12 cellular contexts compared by ENCODE assay signal in genomic region chr5:151615431-151615830, GRCh38. TPM values are rescaled to one million over a fixed set of nuclear protein-coding genes. Genes with fewer than 3 reads are reported as not detected.
DNase-seq lines count a peak whose midpoint lies in the region; ATAC-seq lines count a peak whose summit lies in the region.
"Had no signal": no experiment of that assay in that cellular context is flagged by ENCODE, and none has a peak within 500 bp of the region (broad histone marks: within the 10 kb centered on the region; RNA-seq: fewer than 3 reads in every experiment).

No MANE protein-coding gene starts in this region.

- peak; percentile 50 for ATAC-seq in GM18498 (IDR thresholded peaks at IDR 0.05; ENCODE audit: unreplicated experiment)
- no peak for ATAC-seq in naive thymus-derived CD4-positive, alpha-beta T cell

- no peak overlapping the region for H3K27ac ChIP-seq in naive thymus-derived CD4-positive, alpha-beta T cell (ENCODE audit: low read depth, low read length)
- H3K27ac ChIP-seq in Karpas-422 (ENCODE audit: low read length), result no peak overlapping the region
- H3K27ac ChIP-seq: parathyroid adenoma had no signal

- no peak overlapping the region for H3K4me3 ChIP-seq in naive thymus-derived CD4-positive, alpha-beta T cell (ENCODE audit: low read length)
- no peak overlapping the region for H3K4me3 ChIP-seq in HAP-1
- no peak overlapping the region for H3K4me3 ChIP-seq in Karpas-422 (ENCODE audit: low read length)

- peak overlapping the region in 5 of 10 donors; percentile 2 to 93 (median 50) for H3K4me3 Mint-ChIP-seq in naive thymus-derived CD4-positive, alpha-beta T cell
- H3K4me3 Mint-ChIP-seq: activated B cell treated with CpG ODN at 0.5 μM for 24 hours; activated naive CD8-positive, alpha-beta T cell; CD14-positive monocyte had no signal

- H3K9ac ChIP-seq in Karpas-422 (ENCODE audit: low read length), result no peak overlapping the region
- H3K9ac ChIP-seq: parathyroid adenoma had no signal

- H3K4me1 ChIP-seq in naive thymus-derived CD4-positive, alpha-beta T cell (ENCODE audit: control insufficient read depth in 2 of 2, insufficient read depth in 2 of 2, low read length in 2 of 2), result peaks cover 19 to 49% of the 10 kb centered on the region in 2 donors
- H3K4me1 ChIP-seq in HAP-1 (no peaks in the 10 kb centered on the region), Karpas-422 (ENCODE audit: low read length) (no peaks in the 10 kb centered on the region)
- H3K4me1 ChIP-seq: parathyroid adenoma had no signal

- in situ Hi-C loops in Caki2 (cut with HindIII; ENCODE audit: low pct_unique_long_range_greater_than_20kb, low sequenced_read_pairs) (no loop called here), HAP-1 (cut with MboI; ENCODE audit: low sequenced_read_pairs) (no loop called here)

- no peaks in the 10 kb centered on the region for H3K9me3 ChIP-seq in naive thymus-derived CD4-positive, alpha-beta T cell (ENCODE audit: control insufficient read depth in 2 of 3, low read length in 3 of 3)
- H3K9me3 ChIP-seq in HAP-1, result no peaks in the 10 kb centered on the region
- H3K9me3 ChIP-seq in Karpas-422 (ENCODE audit: low read length), result no peaks in the 10 kb centered on the region

- CTCF ChIA-PET in naive thymus-derived CD4-positive, alpha-beta T cell (lab: Charles Lee), result interaction anchor here (2.7 kb wide), 1 partner anchor 36 kb away, joined by 10 read pairs; no protein-coding TSS in a partner anchor

- H3K27me3 Mint-ChIP-seq in naive thymus-derived CD4-positive, alpha-beta T cell, result peaks cover 0 to 6% (median 3%) of the 10 kb centered on the region in 5 donors
- H3K27me3 Mint-ChIP-seq: activated naive CD8-positive, alpha-beta T cell had no signal

- no peaks in the 10 kb centered on the region for H3K27me3 ChIP-seq in naive thymus-derived CD4-positive, alpha-beta T cell (ENCODE audit: control insufficient read depth in 2 of 2, insufficient read depth in 2 of 2, low read length in 2 of 2)
- H3K27me3 ChIP-seq in HAP-1 (ENCODE audit: low read depth), result peaks cover 6% of the 10 kb centered on the region; the same call in 1 of the 2 replicates
- no peaks in the 10 kb centered on the region for H3K27me3 ChIP-seq in Karpas-422 (ENCODE audit: low read length)

- H3K27ac Mint-ChIP-seq in naive thymus-derived CD4-positive, alpha-beta T cell, result peak overlapping the region in 6 of 9 donors; percentile 11 to 94 (median 80)
- H3K27ac Mint-ChIP-seq: activated B cell treated with CpG ODN at 0.5 μM for 24 hours; activated naive CD8-positive, alpha-beta T cell had no signal

- no peaks in the 10 kb centered on the region for H3K36me3 ChIP-seq in naive thymus-derived CD4-positive, alpha-beta T cell (ENCODE audit: control insufficient read depth in 2 of 3, insufficient read depth in 3 of 3, low read length in 3 of 3)
- H3K36me3 ChIP-seq in HAP-1 (replicated peaks) (no peaks in the 10 kb centered on the region), Karpas-422 (ENCODE audit: insufficient read depth, low read length) (no peaks in the 10 kb centered on the region)

- H4K20me1 ChIP-seq in Karpas-422 (ENCODE audit: insufficient read depth, low read depth, low read length), result no peaks in the 10 kb centered on the region

- POLR2A ChIA-PET in naive thymus-derived CD4-positive, alpha-beta T cell (lab: Charles Lee), result no interaction called here

- no peaks in the 10 kb centered on the region for H3K79me2 ChIP-seq in Karpas-422 (ENCODE audit: low read length)
- H3K79me2 ChIP-seq: parathyroid adenoma had no signal

- H3K4me2 ChIP-seq in Karpas-422 (ENCODE audit: low read depth, low read length, poor library complexity, severe bottlenecking), result no peak overlapping the region

- H3K9me3 Mint-ChIP-seq in naive thymus-derived CD4-positive, alpha-beta T cell, result peaks cover 0 to 3% (median 0%) of the 10 kb centered on the region in 11 donors
- H3K9me3 Mint-ChIP-seq: activated B cell treated with CpG ODN at 0.5 μM for 24 hours had no signal

- no peak overlapping the region for H2AFZ ChIP-seq in Karpas-422 (ENCODE audit: low read length)
- H2AFZ ChIP-seq: parathyroid adenoma had no signal

- DNase-seq in Caki2 (ENCODE audit: low read depth) (peak; percentile 39), SW480 (ENCODE audit: low spot score) (peak; percentile 44), HUDEP-2 (lab: John Stamatoyannopoulos, UW; ENCODE audit: unreplicated experiment in 76 of 76) (no peak), HAP-1 (ENCODE audit: low spot score in 2 of 2) (no peak), Karpas-422 (no peak)
- DNase-seq in naive thymus-derived CD4-positive, alpha-beta T cell, result no peak
- DNase-seq: activated B cell treated with CpG ODN at 0.5 μM for 24 hours, NCI-H748 treated with DMSO at 0.1 percent for 48 hours had no signal

- H3K4me1 Mint-ChIP-seq in naive thymus-derived CD4-positive, alpha-beta T cell, result peaks cover 4 to 68% (median 52%) of the 10 kb centered on the region in 7 donors

- H3K9me2 ChIP-seq in Karpas-422 (replicated peaks; ENCODE audit: insufficient read depth, low read length), result no peaks in the 10 kb centered on the region

- no peaks in the 10 kb centered on the region for H3K36me3 Mint-ChIP-seq in naive thymus-derived CD4-positive, alpha-beta T cell
- H3K36me3 Mint-ChIP-seq: activated naive CD8-positive, alpha-beta T cell; CD14-positive monocyte had no signal

- intact Hi-C loops in naive thymus-derived CD4-positive, alpha-beta T cell (cut with micrococcal nuclease), result no loop called here

RNA-seq across cellular contexts. Expression of gene FAT2, which starts 24.3 kb away (rescaled TPM):
- 0.27 and 0.84 TPM in 2 replicates for total RNA-seq in Caki2 (2014; rRNA removed; shearing (Covaris generic); ENCODE audit: low replicate concordance)
- not detected for total RNA-seq in naive thymus-derived CD4-positive, alpha-beta T cell
- not detected for polyA plus RNA-seq in naive thymus-derived CD4-positive, alpha-beta T cell
- total RNA-seq in Karpas-422 (2014; rRNA removed; shearing (Covaris generic); ENCODE audit: low replicate concordance), result not detected in 2 replicates
- polyA plus RNA-seq: CD14-positive monocyte had no signal

Comparison
In these comparisons a context has a peak if more than half of its experiments do, and no peak if none do; other contexts are left out.
1. DNase-seq: peak in Caki2 (single experiment) and SW480 (single experiment); none in naive thymus-derived CD4-positive, alpha-beta T cell (0 of 9), HUDEP-2 (0 of 76), HAP-1 (0 of 2) and Karpas-422 (single experiment).